ENCODE assay signal across 9 cellular contexts in the genomic region with DNA sequence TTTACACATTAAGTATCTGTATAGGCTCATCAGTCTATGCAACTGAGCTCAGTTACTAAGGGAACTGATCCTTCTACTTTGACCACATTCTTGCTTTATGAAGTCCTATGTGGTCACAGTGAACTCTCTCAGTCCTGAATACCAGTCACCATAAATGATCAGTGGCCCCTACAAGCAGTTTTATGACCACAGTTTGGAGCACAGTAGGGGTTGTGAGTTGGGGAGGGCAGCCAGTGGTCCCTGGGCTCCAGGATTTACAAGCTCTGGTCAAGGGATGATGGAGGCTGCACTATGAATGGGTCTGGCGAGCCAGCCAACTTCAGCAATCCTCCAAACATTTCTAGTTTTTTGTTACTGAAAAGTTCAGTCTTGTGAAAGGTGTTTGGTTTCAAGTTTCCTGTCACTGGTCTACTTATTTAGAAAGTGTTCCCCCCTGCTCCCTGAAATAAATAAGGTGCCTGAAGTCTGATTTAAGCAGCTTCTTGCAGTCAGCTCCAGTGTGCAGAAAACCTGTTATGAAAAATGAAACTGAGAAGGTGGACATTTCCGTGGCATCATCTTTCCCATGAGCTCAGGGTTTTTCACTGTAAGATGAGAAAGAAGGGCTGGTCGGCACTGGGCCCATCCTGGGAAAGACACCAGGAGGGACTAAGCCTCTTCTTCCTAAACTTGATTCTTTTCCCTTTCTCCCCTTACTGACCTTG.
DNase-seq lines count a peak whose midpoint lies in the region; ATAC-seq lines count a peak whose summit lies in the region.
"Had no signal": no experiment of that assay in that cellular context is flagged by ENCODE, and none has a peak within 500 bp of the region (broad histone marks: within the 10 kb centered on the region; RNA-seq: fewer than 3 reads in every experiment).

No MANE protein-coding gene starts in this region.

- H3K27ac ChIP-seq in right cardiac atrium (ENCODE audit: low read length): peak overlapping the region; percentile 87

- no peaks in the 10 kb centered on the region for H3K9me3 Mint-ChIP-seq in activated T-helper 17 cell treated with anti-CD3 and anti-CD28 coated beads, Interleukin-2, amount 50 U/mL, for 72 hours
- H3K9me3 Mint-ChIP-seq: memory B cell had no signal

- H3K4me3 Mint-ChIP-seq in activated T-helper 17 cell treated with anti-CD3 and anti-CD28 coated beads, Interleukin-2, amount 50 U/mL, for 72 hours: peak overlapping the region; percentile 70
- H3K4me3 Mint-ChIP-seq: memory B cell had no signal

- H3K27ac Mint-ChIP-seq in activated T-helper 17 cell treated with anti-CD3 and anti-CD28 coated beads, Interleukin-2, amount 50 U/mL, for 72 hours: peak overlapping the region; percentile 93
- H3K27ac Mint-ChIP-seq: memory B cell had no signal

- 88% methylated on average over 3 of the region's 3 CpGs for WGBS in right cardiac atrium

- peaks cover 34% of the 10 kb centered on the region for H3K4me1 Mint-ChIP-seq in activated T-helper 17 cell treated with anti-CD3 and anti-CD28 coated beads, Interleukin-2, amount 50 U/mL, for 72 hours

- H3K9me3 ChIP-seq in right cardiac atrium (ENCODE audit: control insufficient read depth, low read length): no peaks in the 10 kb centered on the region

- DNase-seq in right cardiac atrium (no peak), cardiac septum (ENCODE audit: low spot score) (no peak), putamen (ENCODE audit: low spot score) (no peak), iPS-NIHi7 (ENCODE audit: extremely low spot score) (no peak), HT-29 (ENCODE audit: low spot score) (no peak)
- peak; percentile 52 for DNase-seq in stimulated activated CD8-positive, alpha-beta memory T cell treated with anti-CD3 and anti-CD28 coated beads, Interleukin-4, amount 100 ng/mL, for 48 hours

- no peak overlapping the region for H3K4me3 ChIP-seq in right cardiac atrium (ENCODE audit: low read length)

- intact Hi-C loops in right cardiac atrium (cut with DNase I) (no loop called here), cardiac septum (cut with DNase I) (no loop called here)

- no peaks in the 10 kb centered on the region for H3K36me3 Mint-ChIP-seq in activated T-helper 17 cell treated with anti-CD3 and anti-CD28 coated beads, Interleukin-2, amount 50 U/mL, for 72 hours (ENCODE audit: low read depth)

- H3K27me3 Mint-ChIP-seq in activated T-helper 17 cell treated with anti-CD3 and anti-CD28 coated beads, Interleukin-2, amount 50 U/mL, for 72 hours: no peaks in the 10 kb centered on the region
- H3K27me3 Mint-ChIP-seq: memory B cell had no signal

- H3K4me1 ChIP-seq in right cardiac atrium (ENCODE audit: control insufficient read depth, insufficient read depth, low read length): peaks cover 22% of the 10 kb centered on the region

- no peak for ATAC-seq in right cardiac atrium
- peak; percentile 82 for ATAC-seq in HG03045 (IDR thresholded peaks at IDR 0.05; ENCODE audit: unreplicated experiment)
- ATAC-seq in activated T-helper 17 cell treated with anti-CD3 and anti-CD28 coated beads, Interleukin-2, amount 50 U/mL, for 72 hours (replicated peaks): peak; percentile 91

- H3K27me3 ChIP-seq in right cardiac atrium (ENCODE audit: control insufficient read depth, insufficient read depth): no peaks in the 10 kb centered on the region

Comparison
In these comparisons a context has a peak if more than half of its experiments do, and no peak if none do; other contexts are left out.
1. ATAC-seq: peak in HG03045 (single experiment) and activated T-helper 17 cell treated with anti-CD3 and anti-CD28 coated beads, Interleukin-2, amount 50 U/mL, for 72 hours (single experiment); none in right cardiac atrium (0 of 2).